In the genomic region with DNA sequence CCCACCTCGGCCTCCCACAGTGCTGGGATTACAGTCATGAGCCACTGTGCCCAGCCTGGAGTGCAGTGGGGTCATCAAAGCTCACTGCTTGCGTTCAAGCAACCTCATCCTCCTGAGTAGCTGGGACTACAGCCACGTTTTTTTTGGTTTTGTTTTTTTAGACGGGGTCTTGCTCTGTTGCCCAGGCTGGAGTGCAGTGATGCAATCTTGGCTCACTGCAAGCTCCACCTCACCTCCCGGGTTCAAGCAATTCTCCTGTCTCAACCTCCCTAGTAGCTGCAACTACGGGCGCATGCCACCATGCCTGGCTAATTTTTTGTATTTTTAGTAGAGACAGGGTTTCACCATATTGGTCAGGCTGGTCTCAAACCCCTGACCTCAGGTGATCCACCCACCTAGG, we compare ENCODE assay signal across 6 cellular contexts. TPM values are rescaled to one million over a fixed set of nuclear protein-coding genes. Genes with fewer than 3 reads are reported as not detected.
A peak's percentile ranks its signal among the peaks of the same experiment; 100 is the strongest.
DNase-seq lines count a peak whose midpoint lies in the region; ATAC-seq, FAIRE-seq and TF ChIP-seq lines count a peak whose summit lies in the region.
"Not testable (repeated sequence)": the region's sequence is repeated elsewhere in the genome, so short reads cannot be mapped to it uniquely, and the experiment has no call there.

No MANE protein-coding gene starts in this region.

- H3K4me1 Mint-ChIP-seq in Caco-2 (ENCODE audit: low read depth, unreplicated experiment); activated naive CD8-positive, alpha-beta T cell (ENCODE audit: low read depth): not testable (repeated sequence)

- not testable (repeated sequence) for FAIRE-seq in HepG2 (lab: Jason Lieb, UNC)

- POLR2A ChIA-PET in Caco-2 (lab: Charles Lee); HepG2 (lab: Yijun Ruan, JAX): not testable (repeated sequence)

- not testable (repeated sequence) for H3K9ac ChIP-seq in HepG2 (ENCODE audit: insufficient read depth, low read depth, low read length)

- not testable (repeated sequence) for H3K27me3 Mint-ChIP-seq in Caco-2 (ENCODE audit: insufficient read depth, unreplicated experiment); activated naive CD8-positive, alpha-beta T cell

- H3K27me3 ChIP-seq in Caco-2 (replicated peaks; ENCODE audit: control insufficient read depth, insufficient read depth, low read length); HepG2 (ENCODE audit: control insufficient read depth in 1 of 2, insufficient read depth in 2 of 2, low read length in 2 of 2); gastrocnemius medialis; thyroid gland: not testable (repeated sequence)

- CTCF ChIA-PET in Caco-2 (lab: Charles Lee) = interaction anchor here (1.1 kb wide), 1 partner anchor 78 kb away, joined by 3 read pairs; no protein-coding TSS in a partner anchor
- CTCF ChIA-PET in HepG2 (lab: Yijun Ruan, JAX; ENCODE audit: low intra/inter-chr PET ratio, low total read pairs) = not testable (repeated sequence)

- DNase-seq in Caco-2; HepG2 (ENCODE audit: low spot score); gastrocnemius medialis: not testable (repeated sequence)
- peak in 1 of 2 donors; percentile 54 for DNase-seq in thyroid gland

- not testable (repeated sequence) for H2AFZ ChIP-seq in HepG2 (ENCODE audit: low read length)

- BruUV-seq in Caco-2 (replicated peaks; lab: Mats Ljungman, UMichigan) = not testable (repeated sequence)
- BruUV-seq in HepG2 (replicated peaks; lab: Mats Ljungman, UMichigan) = TSS peak; percentile 20

- H3K4me3 Mint-ChIP-seq in Caco-2 (ENCODE audit: unreplicated experiment); activated naive CD8-positive, alpha-beta T cell: not testable (repeated sequence)

- TF ChIP-seq EP300 in HepG2 (IDR thresholded peaks at IDR 0.05; ENCODE audit: low read depth in 2 of 2, low read length in 2 of 2); HepG2 (CRISPR knock-in tag; IDR thresholded peaks at IDR 0.05; ENCODE audit: borderline replicate concordance): not testable (repeated sequence)

- not testable (repeated sequence) for ATAC-seq in HepG2, gastrocnemius medialis

- H3K9me3 ChIP-seq in Caco-2; HepG2 (ENCODE audit: low read length); gastrocnemius medialis; thyroid gland: not testable (repeated sequence)

- not testable (repeated sequence) for H3K4me3 ChIP-seq in Caco-2 (ENCODE audit: low read depth, low read length); HepG2 (replicated peaks in 1 of 3; ENCODE audit: insufficient read depth in 1 of 3, low read depth in 2 of 3, low read length in 3 of 3); gastrocnemius medialis; thyroid gland (replicated peaks in 1 of 3)

- peak overlapping the region; percentile 22 for H3K27ac Mint-ChIP-seq in Caco-2 (ENCODE audit: unreplicated experiment)
- peak overlapping the region; percentile 10 for H3K27ac Mint-ChIP-seq in activated naive CD8-positive, alpha-beta T cell

- H3K4me2 ChIP-seq in HepG2 (ENCODE audit: low read depth, low read length) = not testable (repeated sequence)

- peaks cover 79% of the 10 kb centered on the region for H3K36me3 Mint-ChIP-seq in Caco-2 (ENCODE audit: insufficient read depth, unreplicated experiment)
- H3K36me3 Mint-ChIP-seq in activated naive CD8-positive, alpha-beta T cell = peaks cover 23% of the 10 kb centered on the region

- H3K9me3 Mint-ChIP-seq in Caco-2 (ENCODE audit: unreplicated experiment); activated naive CD8-positive, alpha-beta T cell (ENCODE audit: low read depth): not testable (repeated sequence)

- H3K36me3 ChIP-seq in Caco-2 (ENCODE audit: control insufficient read depth, insufficient read depth, low read length) (peaks cover 24% of the 10 kb centered on the region), HepG2 (replicated peaks in 1 of 2; ENCODE audit: control insufficient read depth in 1 of 2, insufficient read depth in 2 of 2, low read length in 2 of 2) (peaks cover 42 to 63% of the 10 kb centered on the region in 2 experiments), gastrocnemius medialis (peaks cover 14 to 76% of the 10 kb centered on the region in 2 donors), thyroid gland (peaks cover 73 to 74% of the 10 kb centered on the region in 2 donors)

- H4K20me1 ChIP-seq in HepG2 (ENCODE audit: insufficient read depth, low read length) = not testable (repeated sequence)

- TF ChIP-seq CTCF in Caco-2 (IDR thresholded peaks at IDR 0.05; ENCODE audit: insufficient read depth in 1 of 2, low read depth in 1 of 2, low read length in 1 of 2, severe bottlenecking in 1 of 2, unreplicated experiment in 1 of 2); VCaP (conservative IDR thresholded peaks at IDR 0.05); HepG2 (CRISPR knock-in tag; IDR thresholded peaks at IDR 0.05); gastrocnemius medialis (IDR thresholded peaks at IDR 0.05 in 4 of 5, conservative IDR thresholded peaks at IDR 0.05 in 1 of 5); thyroid gland (IDR thresholded peaks at IDR 0.05): not testable (repeated sequence)

- H3K79me2 ChIP-seq in HepG2 (ENCODE audit: insufficient read depth, low read length) = not testable (repeated sequence)

- intact Hi-C loops in Caco-2 (cut with micrococcal nuclease; ENCODE audit: unreplicated experiment); HepG2 (cut with micrococcal nuclease; ENCODE audit: unreplicated experiment); gastrocnemius medialis (cut with DNase I; ENCODE audit: low total_unique reads); thyroid gland (cut with DNase I): not testable (repeated sequence)

- TF ChIP-seq RAD21 in HepG2 (CRISPR knock-in tag; IDR thresholded peaks at IDR 0.05) = not testable (repeated sequence)

- in situ Hi-C loops in HepG2 (cut with HindIII; ENCODE audit: extremely low pct_ligation_motif_present, low pct_unique_long_range_greater_than_20kb) = not testable (repeated sequence)
- in situ Hi-C loops in gastrocnemius medialis (cut with MboI; ENCODE audit: low sequenced_read_pairs in 4 of 4) = loop anchor here (25.0 kb wide), 3 partner anchors 135 to 385 kb away; partner anchors contain the start of genes DPH1 (in 3 of the 4), OVCA2 (in 3 of the 4) and RTN4RL1 (in 3 of the 4)

- 96% methylated on average over 7 of the region's 7 CpGs for WGBS in HepG2 (ENCODE audit: low lambda C conversion rate)
- WGBS in thyroid gland, 2 donors = 60 to 61% methylated on average over 7 of the region's 7 CpGs

- not testable (repeated sequence) for H3K4me1 ChIP-seq in Caco-2
- H3K4me1 ChIP-seq in HepG2 (ENCODE audit: insufficient read depth, low read length) (peaks cover 33% of the 10 kb centered on the region), gastrocnemius medialis (peaks cover 19% of the 10 kb centered on the region in 2 donors), thyroid gland (peaks cover 17 to 25% of the 10 kb centered on the region in 2 donors)

- H3K27ac ChIP-seq in VCaP (peak overlapping the region; percentile 90), gastrocnemius medialis (peak overlapping the region in 3 of 4 donors; percentile 30 to 99 (median 95)), thyroid gland (peak overlapping the region in 2 of 3 donors; percentile 39 to 52)
- H3K27ac ChIP-seq in HepG2 (ENCODE audit: extremely low read length, insufficient read depth, low read length) = not testable (repeated sequence)

- not testable (repeated sequence) for TF ChIP-seq POLR2A in HepG2 (IDR thresholded peaks at IDR 0.05; ENCODE audit: insufficient read depth in 1 of 2, low read depth in 2 of 2, low read length in 2 of 2); gastrocnemius medialis (IDR thresholded peaks at IDR 0.05); thyroid gland (IDR thresholded peaks at IDR 0.05)

RNA-seq across cellular contexts. Expression of gene RILP, which starts 3.1 kb away (rescaled TPM):
- total RNA-seq in Caco-2 (2022) (4.2 and 6.9 TPM in 2 replicates), HepG2 (2016; rRNA removed; fragmentation: Illumina TruSeq; extraction: Trizol) (4.7 and 6.6 TPM in 2 replicates), gastrocnemius medialis (10 to 100 TPM; 45.5 to 94.7 (median 58.9) TPM), thyroid gland (100 to 1,000 TPM in 3 of 4 donors, 10 to 100 TPM in 1; 67.5 to 140 (median 124) TPM)
- 19.7 and 24.4 TPM in 2 replicates for total RNA-seq in HepG2 (2016; cell fraction: cytosol; rRNA removed; fragmentation: Illumina TruSeq; extraction: Trizol; ENCODE audit: low read depth)
- 5.0 and 7.1 TPM in 2 replicates for total RNA-seq in HepG2 (2016; cell fraction: insoluble cytoplasmic fraction; rRNA removed; fragmentation: Illumina TruSeq; extraction: Trizol)
- total RNA-seq in HepG2 (2016; cell fraction: membrane; rRNA removed; fragmentation: Illumina TruSeq; extraction: Trizol) = 13.1 and 14.3 TPM in 2 replicates
- total RNA-seq in HepG2 (2016; cell fraction: nucleus; rRNA removed; fragmentation: Illumina TruSeq; extraction: Trizol) = 3.3 and 3.9 TPM in 2 replicates
- 8.1 and 9.4 TPM in 2 replicates for polyA plus RNA-seq in HepG2 (2011; rRNA removed)
- 4.3 and 6.7 TPM in 2 replicates for polyA plus RNA-seq in HepG2 (2011; cell fraction: cytosol; rRNA removed)
- 19.2 and 23.3 TPM in 2 replicates for polyA plus RNA-seq in HepG2 (2011; cell fraction: nucleus; rRNA removed)
- polyA plus RNA-seq in HepG2 (2012) = 4.5 and 5.2 TPM in 2 replicates
- 24.9 and 29.6 TPM in 2 replicates for polyA plus RNA-seq in HepG2 (2016; cell fraction: cytosol; fragmentation: Illumina TruSeq; extraction: Trizol; ENCODE audit: low read depth)
- polyA plus RNA-seq in HepG2 (2016; cell fraction: insoluble cytoplasmic fraction; fragmentation: Illumina TruSeq; extraction: Trizol; ENCODE audit: low read depth) = 3.9 and 6.6 TPM in 2 replicates
- polyA plus RNA-seq in HepG2 (2016; cell fraction: membrane; fragmentation: Illumina TruSeq; extraction: Trizol; ENCODE audit: low read depth) = 12.1 and 14.0 TPM in 2 replicates
- 6.7 and 7.6 TPM in 2 replicates for polyA plus RNA-seq in HepG2 (2016; cell fraction: nucleus; fragmentation: Illumina TruSeq; extraction: Trizol; ENCODE audit: insufficient read depth, low read depth)
- polyA minus RNA-seq in HepG2 (2011; rRNA and poly(A)+ RNA removed; ENCODE audit: low replicate concordance) = 5.6 and 7.3 TPM in 2 replicates
- 5.0 TPM in 2 replicates for polyA minus RNA-seq in HepG2 (2011; cell fraction: cytosol; rRNA and poly(A)+ RNA removed)
- 6.0 and 9.0 TPM in 2 replicates for polyA minus RNA-seq in HepG2 (2011; cell fraction: nucleus; rRNA and poly(A)+ RNA removed)

RNA-seq across cellular contexts. Expression of gene SCARF1, which starts 7.3 kb away (rescaled TPM):
- 0.14 and 0.51 TPM in 2 replicates for total RNA-seq in Caco-2 (2022)
- 0.24 TPM in 1 of 2 replicates, not detected in the other for total RNA-seq in HepG2 (2016; rRNA removed; fragmentation: Illumina TruSeq; extraction: Trizol)
- total RNA-seq in HepG2 (2016; cell fraction: cytosol; rRNA removed; fragmentation: Illumina TruSeq; extraction: Trizol; ENCODE audit: low read depth) = 0.09 TPM in 1 of 2 replicates, not detected in the other
- total RNA-seq in HepG2 (2016; cell fraction: insoluble cytoplasmic fraction; rRNA removed; fragmentation: Illumina TruSeq; extraction: Trizol) = 0.04 TPM in 1 of 2 replicates, not detected in the other
- total RNA-seq in HepG2 (2016; cell fraction: membrane; rRNA removed; fragmentation: Illumina TruSeq; extraction: Trizol) = 0.07 and 0.09 TPM in 2 replicates
- 0.16 and 0.34 TPM in 2 replicates for total RNA-seq in HepG2 (2016; cell fraction: nucleus; rRNA removed; fragmentation: Illumina TruSeq; extraction: Trizol)
- polyA plus RNA-seq in HepG2 (2011; rRNA removed) = 0.71 and 0.72 TPM in 2 replicates
- polyA plus RNA-seq in HepG2 (2011; cell fraction: cytosol; rRNA removed) = 0.17 and 0.25 TPM in 2 replicates
- polyA plus RNA-seq in HepG2 (2011; cell fraction: nucleus; rRNA removed) = 7.1 and 9.1 TPM in 2 replicates
- polyA plus RNA-seq in HepG2 (2012) = 0.39 and 0.59 TPM in 2 replicates
- not detected in 2 replicates for polyA plus RNA-seq in HepG2 (2016; cell fraction: cytosol; fragmentation: Illumina TruSeq; extraction: Trizol; ENCODE audit: low read depth)
- not detected in 2 replicates for polyA plus RNA-seq in HepG2 (2016; cell fraction: insoluble cytoplasmic fraction; fragmentation: Illumina TruSeq; extraction: Trizol; ENCODE audit: low read depth)
- polyA plus RNA-seq in HepG2 (2016; cell fraction: membrane; fragmentation: Illumina TruSeq; extraction: Trizol; ENCODE audit: low read depth) = not detected in 2 replicates
- 0.44 and 0.51 TPM in 2 replicates for polyA plus RNA-seq in HepG2 (2016; cell fraction: nucleus; fragmentation: Illumina TruSeq; extraction: Trizol; ENCODE audit: insufficient read depth, low read depth)
- polyA minus RNA-seq in HepG2 (2011; rRNA and poly(A)+ RNA removed; ENCODE audit: low replicate concordance) = 0.23 and 0.68 TPM in 2 replicates
- polyA minus RNA-seq in HepG2 (2011; cell fraction: cytosol; rRNA and poly(A)+ RNA removed) = not detected in 2 replicates
- 0.99 and 1.5 TPM in 2 replicates for polyA minus RNA-seq in HepG2 (2011; cell fraction: nucleus; rRNA and poly(A)+ RNA removed)
- 10 to 100 TPM in 1 of 4 donors, 1 to 10 TPM in 3; 4.1 to 15.1 (median 5.7) TPM for total RNA-seq in gastrocnemius medialis
- total RNA-seq in thyroid gland = 10 to 100 TPM; 31.6 to 52.0 (median 35.5) TPM

RNA-seq across cellular contexts. Expression of gene SLC43A2, which starts 24.2 kb away (rescaled TPM):
- total RNA-seq in Caco-2 (2022) = 33.9 and 39.3 TPM in 2 replicates
- 3.3 and 7.3 TPM in 2 replicates for total RNA-seq in HepG2 (2016; rRNA removed; fragmentation: Illumina TruSeq; extraction: Trizol)
- 0.97 and 1.3 TPM in 2 replicates for total RNA-seq in HepG2 (2016; cell fraction: cytosol; rRNA removed; fragmentation: Illumina TruSeq; extraction: Trizol; ENCODE audit: low read depth)
- total RNA-seq in HepG2 (2016; cell fraction: insoluble cytoplasmic fraction; rRNA removed; fragmentation: Illumina TruSeq; extraction: Trizol) = 2.0 and 8.1 TPM in 2 replicates
- 4.2 and 4.8 TPM in 2 replicates for total RNA-seq in HepG2 (2016; cell fraction: membrane; rRNA removed; fragmentation: Illumina TruSeq; extraction: Trizol)
- total RNA-seq in HepG2 (2016; cell fraction: nucleus; rRNA removed; fragmentation: Illumina TruSeq; extraction: Trizol) = 6.5 and 9.2 TPM in 2 replicates
- polyA plus RNA-seq in HepG2 (2011; rRNA removed) = 20.0 and 26.7 TPM in 2 replicates
- 24.6 and 32.6 TPM in 2 replicates for polyA plus RNA-seq in HepG2 (2011; cell fraction: cytosol; rRNA removed)
- 23.0 and 27.0 TPM in 2 replicates for polyA plus RNA-seq in HepG2 (2011; cell fraction: nucleus; rRNA removed)
- polyA plus RNA-seq in HepG2 (2012) = 23.6 and 32.7 TPM in 2 replicates
- polyA plus RNA-seq in HepG2 (2016; cell fraction: cytosol; fragmentation: Illumina TruSeq; extraction: Trizol; ENCODE audit: low read depth) = 1.1 and 1.6 TPM in 2 replicates
- polyA plus RNA-seq in HepG2 (2016; cell fraction: insoluble cytoplasmic fraction; fragmentation: Illumina TruSeq; extraction: Trizol; ENCODE audit: low read depth) = 3.0 and 4.3 TPM in 2 replicates
- 2.7 and 2.9 TPM in 2 replicates for polyA plus RNA-seq in HepG2 (2016; cell fraction: membrane; fragmentation: Illumina TruSeq; extraction: Trizol; ENCODE audit: low read depth)
- 12.1 and 13.4 TPM in 2 replicates for polyA plus RNA-seq in HepG2 (2016; cell fraction: nucleus; fragmentation: Illumina TruSeq; extraction: Trizol; ENCODE audit: insufficient read depth, low read depth)
- 35.9 and 121 TPM in 2 replicates for polyA minus RNA-seq in HepG2 (2011; rRNA and poly(A)+ RNA removed; ENCODE audit: low replicate concordance)
- 22.7 and 26.1 TPM in 2 replicates for polyA minus RNA-seq in HepG2 (2011; cell fraction: cytosol; rRNA and poly(A)+ RNA removed)
- 18.9 and 19.1 TPM in 2 replicates for polyA minus RNA-seq in HepG2 (2011; cell fraction: nucleus; rRNA and poly(A)+ RNA removed)
- total RNA-seq in gastrocnemius medialis = 10 to 100 TPM; 26.9 to 96.9 (median 55.2) TPM
- total RNA-seq in thyroid gland = 10 to 100 TPM; 17.5 to 28.2 (median 23.9) TPM

RNA-seq across cellular contexts. Expression of gene PRPF8, which starts 31.9 kb away (rescaled TPM):
- total RNA-seq in Caco-2 (2022) (398 and 430 TPM in 2 replicates), HepG2 (2016; rRNA removed; fragmentation: Illumina TruSeq; extraction: Trizol) (112 and 318 TPM in 2 replicates), gastrocnemius medialis (100 to 1,000 TPM; 127 to 261 (median 195) TPM), thyroid gland (100 to 1,000 TPM; 181 to 256 (median 242) TPM)
- 27.9 and 29.6 TPM in 2 replicates for total RNA-seq in HepG2 (2016; cell fraction: cytosol; rRNA removed; fragmentation: Illumina TruSeq; extraction: Trizol; ENCODE audit: low read depth)
- total RNA-seq in HepG2 (2016; cell fraction: insoluble cytoplasmic fraction; rRNA removed; fragmentation: Illumina TruSeq; extraction: Trizol) = 104 and 284 TPM in 2 replicates
- 59.5 and 61.6 TPM in 2 replicates for total RNA-seq in HepG2 (2016; cell fraction: membrane; rRNA removed; fragmentation: Illumina TruSeq; extraction: Trizol)
- total RNA-seq in HepG2 (2016; cell fraction: nucleus; rRNA removed; fragmentation: Illumina TruSeq; extraction: Trizol) = 124 and 135 TPM in 2 replicates
- polyA plus RNA-seq in HepG2 (2011; rRNA removed) = 179 and 195 TPM in 2 replicates
- polyA plus RNA-seq in HepG2 (2011; cell fraction: cytosol; rRNA removed) = 79.1 and 90.7 TPM in 2 replicates
- polyA plus RNA-seq in HepG2 (2011; cell fraction: nucleus; rRNA removed) = 265 and 296 TPM in 2 replicates
- 129 and 145 TPM in 2 replicates for polyA plus RNA-seq in HepG2 (2012)
- 15.0 and 17.7 TPM in 2 replicates for polyA plus RNA-seq in HepG2 (2016; cell fraction: cytosol; fragmentation: Illumina TruSeq; extraction: Trizol; ENCODE audit: low read depth)
- polyA plus RNA-seq in HepG2 (2016; cell fraction: insoluble cytoplasmic fraction; fragmentation: Illumina TruSeq; extraction: Trizol; ENCODE audit: low read depth) = 300 and 377 TPM in 2 replicates
- polyA plus RNA-seq in HepG2 (2016; cell fraction: membrane; fragmentation: Illumina TruSeq; extraction: Trizol; ENCODE audit: low read depth) = 37.4 and 39.7 TPM in 2 replicates
- 245 and 257 TPM in 2 replicates for polyA plus RNA-seq in HepG2 (2016; cell fraction: nucleus; fragmentation: Illumina TruSeq; extraction: Trizol; ENCODE audit: insufficient read depth, low read depth)
- 401 and 410 TPM in 2 replicates for polyA minus RNA-seq in HepG2 (2011; rRNA and poly(A)+ RNA removed; ENCODE audit: low replicate concordance)
- polyA minus RNA-seq in HepG2 (2011; cell fraction: cytosol; rRNA and poly(A)+ RNA removed) = 275 and 377 TPM in 2 replicates
- 189 and 229 TPM in 2 replicates for polyA minus RNA-seq in HepG2 (2011; cell fraction: nucleus; rRNA and poly(A)+ RNA removed)

RNA-seq across cellular contexts. Expression of gene TLCD2, which starts 57.4 kb away (rescaled TPM):
- total RNA-seq in Caco-2 (2022) = 10.1 and 12.0 TPM in 2 replicates
- total RNA-seq in HepG2 (2016; rRNA removed; fragmentation: Illumina TruSeq; extraction: Trizol) = 0.84 and 1.1 TPM in 2 replicates
- total RNA-seq in HepG2 (2016; cell fraction: cytosol; rRNA removed; fragmentation: Illumina TruSeq; extraction: Trizol; ENCODE audit: low read depth) = 0.26 and 0.40 TPM in 2 replicates
- 0.92 and 1.3 TPM in 2 replicates for total RNA-seq in HepG2 (2016; cell fraction: insoluble cytoplasmic fraction; rRNA removed; fragmentation: Illumina TruSeq; extraction: Trizol)
- total RNA-seq in HepG2 (2016; cell fraction: membrane; rRNA removed; fragmentation: Illumina TruSeq; extraction: Trizol) = 0.86 and 1.1 TPM in 2 replicates
- 0.84 and 0.94 TPM in 2 replicates for total RNA-seq in HepG2 (2016; cell fraction: nucleus; rRNA removed; fragmentation: Illumina TruSeq; extraction: Trizol)
- 0.90 and 1.2 TPM in 2 replicates for polyA plus RNA-seq in HepG2 (2011; rRNA removed)
- polyA plus RNA-seq in HepG2 (2011; cell fraction: cytosol; rRNA removed) = 0.56 and 0.73 TPM in 2 replicates
- 0.92 and 1.4 TPM in 2 replicates for polyA plus RNA-seq in HepG2 (2011; cell fraction: nucleus; rRNA removed)
- 0.78 and 1.3 TPM in 2 replicates for polyA plus RNA-seq in HepG2 (2012)
- 0.23 and 0.25 TPM in 2 replicates for polyA plus RNA-seq in HepG2 (2016; cell fraction: cytosol; fragmentation: Illumina TruSeq; extraction: Trizol; ENCODE audit: low read depth)
- 0.71 and 0.74 TPM in 2 replicates for polyA plus RNA-seq in HepG2 (2016; cell fraction: insoluble cytoplasmic fraction; fragmentation: Illumina TruSeq; extraction: Trizol; ENCODE audit: low read depth)
- polyA plus RNA-seq in HepG2 (2016; cell fraction: membrane; fragmentation: Illumina TruSeq; extraction: Trizol; ENCODE audit: low read depth) = 0.47 and 0.49 TPM in 2 replicates
- 1.4 and 1.5 TPM in 2 replicates for polyA plus RNA-seq in HepG2 (2016; cell fraction: nucleus; fragmentation: Illumina TruSeq; extraction: Trizol; ENCODE audit: insufficient read depth, low read depth)
- 1.6 and 2.6 TPM in 2 replicates for polyA minus RNA-seq in HepG2 (2011; rRNA and poly(A)+ RNA removed; ENCODE audit: low replicate concordance)
- polyA minus RNA-seq in HepG2 (2011; cell fraction: cytosol; rRNA and poly(A)+ RNA removed) = 0.53 and 1.3 TPM in 2 replicates
- polyA minus RNA-seq in HepG2 (2011; cell fraction: nucleus; rRNA and poly(A)+ RNA removed) = 1.3 and 1.6 TPM in 2 replicates
- under 1 TPM; 0.66 to 0.95 (median 0.85) TPM for total RNA-seq in gastrocnemius medialis
- total RNA-seq in thyroid gland = 1 to 10 TPM; 1.7 to 5.6 (median 3.7) TPM
